29 cellular contexts compared by ENCODE assay signal in the genomic region with DNA sequence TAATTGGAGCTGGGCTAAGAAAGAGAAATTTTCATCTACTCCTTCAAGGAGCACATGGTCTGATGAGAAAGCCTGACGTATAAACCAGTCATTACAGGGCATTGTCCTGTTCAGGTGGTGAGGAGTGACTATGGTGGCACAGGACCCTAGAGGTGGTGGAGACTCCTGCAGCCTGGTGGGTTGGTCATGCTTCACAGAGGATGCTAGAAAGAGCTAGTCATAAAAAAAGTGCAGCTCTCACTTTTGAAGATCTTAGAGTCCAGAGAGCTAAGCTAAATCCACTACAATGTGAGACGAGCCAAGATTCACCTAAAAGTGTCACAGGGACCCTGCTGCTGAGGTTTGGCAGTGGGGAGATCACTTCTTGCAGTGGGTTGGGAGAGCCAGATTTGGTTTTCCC. TPM values are rescaled to one million over a fixed set of nuclear protein-coding genes. Genes with fewer than 3 reads are reported as not detected.
DNase-seq lines count a peak whose midpoint lies in the region; ATAC-seq and FAIRE-seq lines count a peak whose summit lies in the region.
"Had no signal": no experiment of that assay in that cellular context is flagged by ENCODE, and none has a peak within 500 bp of the region (broad histone marks: within the 10 kb centered on the region; RNA-seq: fewer than 3 reads in every experiment).

No MANE protein-coding gene starts in this region.

- H3K27ac Mint-ChIP-seq in activated T-cell treated with anti-CD3 and anti-CD28 coated beads, Interleukin-2, amount 50 U/mL, for 72 hours, result no peak overlapping the region
- H3K27ac Mint-ChIP-seq in CD4-positive, alpha-beta memory T cell, result peak overlapping the region in 6 of 7 donors; percentile 35 to 100 (median 86)
- H3K27ac Mint-ChIP-seq in T-cell (peak overlapping the region; percentile 53 to 99), memory B cell (peak overlapping the region; percentile 29)
- H3K27ac Mint-ChIP-seq: activated CD4-positive, alpha-beta T cell treated with anti-CD3 and anti-CD28 coated beads, Interleukin-2, amount 10 ng/mL, durations not matched to agents 24 days and 14 days; type B pancreatic cell had no signal

- intact Hi-C loops in CD4-positive, alpha-beta memory T cell (cut with micrococcal nuclease), result no loop called here

- H3K36me3 Mint-ChIP-seq in activated T-cell treated with anti-CD3 and anti-CD28 coated beads, Interleukin-2, amount 50 U/mL, for 72 hours (ENCODE audit: insufficient read depth in 2 of 2), result peaks cover 2% of the 10 kb centered on the region in 2 donors
- H3K36me3 Mint-ChIP-seq in activated T-cell treated with anti-CD3 and anti-CD28 coated beads, Interleukin-2, amount 50 U/mL, for 4 hours (ENCODE audit: insufficient read depth), result peaks cover 12% of the 10 kb centered on the region
- H3K36me3 Mint-ChIP-seq in CD4-positive, alpha-beta memory T cell, result peaks cover 26 to 37% of the 10 kb centered on the region in 2 donors
- H3K36me3 Mint-ChIP-seq in T-cell, result peaks cover 22% of the 10 kb centered on the region
- H3K36me3 Mint-ChIP-seq in memory B cell, result peaks cover 2% of the 10 kb centered on the region
- H3K36me3 Mint-ChIP-seq: natural killer cell, type B pancreatic cell had no signal

- H3K36me3 ChIP-seq in CD4-positive, alpha-beta memory T cell (ENCODE audit: insufficient read depth, low read length), result no peaks in the 10 kb centered on the region
- H3K36me3 ChIP-seq: BE2C, prostate gland, sigmoid colon had no signal

- H3K27me3 Mint-ChIP-seq in activated T-cell treated with anti-CD3 and anti-CD28 coated beads, Interleukin-2, amount 50 U/mL, for 72 hours (ENCODE audit: low read depth), result no peaks in the 10 kb centered on the region
- no peaks in the 10 kb centered on the region for H3K27me3 Mint-ChIP-seq in activated T-cell treated with anti-CD3 and anti-CD28 coated beads, Interleukin-2, amount 50 U/mL, for 4 hours (ENCODE audit: low read depth)
- H3K27me3 Mint-ChIP-seq in CD4-positive, alpha-beta memory T cell, result no peaks in the 10 kb centered on the region
- no peaks in the 10 kb centered on the region for H3K27me3 Mint-ChIP-seq in T-cell
- H3K27me3 Mint-ChIP-seq in memory B cell, result peaks cover 3% of the 10 kb centered on the region
- H3K27me3 Mint-ChIP-seq: activated CD4-positive, alpha-beta T cell treated with anti-CD3 and anti-CD28 coated beads, Interleukin-2, amount 10 ng/mL, durations not matched to agents 24 days and 14 days had no signal

- H3K9me3 ChIP-seq in CD4-positive, alpha-beta memory T cell (ENCODE audit: control insufficient read depth in 1 of 2, low read length in 2 of 2), result no peaks in the 10 kb centered on the region
- H3K9me3 ChIP-seq: BE2C, prostate gland, sigmoid colon had no signal

- H3K4me3 Mint-ChIP-seq in activated T-cell treated with anti-CD3 and anti-CD28 coated beads, Interleukin-2, amount 50 U/mL, for 72 hours, result no peak overlapping the region
- no peak overlapping the region for H3K4me3 Mint-ChIP-seq in activated T-cell treated with anti-CD3 and anti-CD28 coated beads, Interleukin-2, amount 50 U/mL, for 4 hours
- H3K4me3 Mint-ChIP-seq in CD4-positive, alpha-beta memory T cell, result peak overlapping the region in 5 of 8 donors; percentile 1 to 43 (median 25)
- H3K4me3 Mint-ChIP-seq in T-cell (no peak overlapping the region), memory B cell (no peak overlapping the region)
- H3K4me3 Mint-ChIP-seq: activated CD4-positive, alpha-beta T cell treated with anti-CD3 and anti-CD28 coated beads, Interleukin-2, amount 10 ng/mL, durations not matched to agents 24 days and 14 days; natural killer cell; type B pancreatic cell had no signal

- H3K4me1 ChIP-seq in CD4-positive, alpha-beta memory T cell (ENCODE audit: insufficient read depth, low read length), result peaks cover 97% of the 10 kb centered on the region
- H3K4me1 ChIP-seq: BE2C, prostate gland had no signal

- no peak overlapping the region for H3K4me3 ChIP-seq in CD4-positive, alpha-beta memory T cell (ENCODE audit: low read length in 2 of 2)
- H3K4me3 ChIP-seq: prostate gland, sigmoid colon had no signal

- H3K27ac ChIP-seq in CD4-positive, alpha-beta memory T cell (ENCODE audit: low read depth, low read length), result no peak overlapping the region
- H3K27ac ChIP-seq: prostate gland, sigmoid colon had no signal

- CTCF ChIA-PET in CD4-positive, alpha-beta memory T cell (lab: Charles Lee; ENCODE audit: partially characterized antibody), result interaction anchor here (1.9 to 9.4 kb wide), 2 partner anchors 31 to 53 kb away, joined by 10 to 85 read pairs; no protein-coding TSS in a partner anchor
- CTCF ChIA-PET in T-cell (lab: Charles Lee), result interaction anchor here in 1 of 2 donors (0.6 to 1.6 kb wide), 4 partner anchors 21 to 66 kb away, joined by 3 to 4 read pairs (median 3); no protein-coding TSS in a partner anchor

- FAIRE-seq in GM19239 (lab: Jason Lieb, UNC), result no peak
- FAIRE-seq: RCC 7860 had no signal

- no peaks in the 10 kb centered on the region for H3K27me3 ChIP-seq in CD4-positive, alpha-beta memory T cell (ENCODE audit: insufficient read depth, low read length)
- H3K27me3 ChIP-seq: BE2C, sigmoid colon had no signal

- H3K4me1 Mint-ChIP-seq in activated T-cell treated with anti-CD3 and anti-CD28 coated beads, Interleukin-2, amount 50 U/mL, for 72 hours (ENCODE audit: low read depth), result peaks cover 89% of the 10 kb centered on the region
- H3K4me1 Mint-ChIP-seq in activated T-cell treated with anti-CD3 and anti-CD28 coated beads, Interleukin-2, amount 50 U/mL, for 4 hours (ENCODE audit: low read depth), result peaks cover 93% of the 10 kb centered on the region
- H3K4me1 Mint-ChIP-seq in CD4-positive, alpha-beta memory T cell, result peaks cover 76 to 99% (median 89%) of the 10 kb centered on the region in 4 donors
- H3K4me1 Mint-ChIP-seq in T-cell, result peaks cover 85 to 96% (median 95%) of the 10 kb centered on the region in 3 donors
- peaks cover 23% of the 10 kb centered on the region for H3K4me1 Mint-ChIP-seq in memory B cell

- no peaks in the 10 kb centered on the region for H3K9me3 Mint-ChIP-seq in activated T-cell treated with anti-CD3 and anti-CD28 coated beads, Interleukin-2, amount 50 U/mL, for 72 hours
- no peaks in the 10 kb centered on the region for H3K9me3 Mint-ChIP-seq in activated T-cell treated with anti-CD3 and anti-CD28 coated beads, Interleukin-2, amount 50 U/mL, for 4 hours
- H3K9me3 Mint-ChIP-seq in CD4-positive, alpha-beta memory T cell, result peaks cover 0 to 3% (median 0%) of the 10 kb centered on the region in 8 donors
- no peaks in the 10 kb centered on the region for H3K9me3 Mint-ChIP-seq in T-cell
- H3K9me3 Mint-ChIP-seq in memory B cell, result no peaks in the 10 kb centered on the region
- H3K9me3 Mint-ChIP-seq: activated CD4-positive, alpha-beta T cell treated with anti-CD3 and anti-CD28 coated beads, Interleukin-2, amount 10 ng/mL, durations not matched to agents 24 days and 14 days; natural killer cell; type B pancreatic cell had no signal

- peak; percentile 17 to 37 for ATAC-seq in activated T-cell treated with anti-CD3 and anti-CD28 coated beads, Interleukin-2, amount 50 U/mL, for 72 hours (replicated peaks in 1 of 2)
- no peak for ATAC-seq in activated T-cell treated with anti-CD3 and anti-CD28 coated beads, Interleukin-2, amount 50 U/mL, for 4 hours
- no peak for ATAC-seq in T-cell (replicated peaks in 1 of 4)
- ATAC-seq in memory B cell (ENCODE audit: low read depth), result no peak
- ATAC-seq in GM19395 (IDR thresholded peaks at IDR 0.05; ENCODE audit: unreplicated experiment), result no peak
- ATAC-seq: HCT116, natural killer cell had no signal

- POLR2A ChIA-PET in CD4-positive, alpha-beta memory T cell (lab: Charles Lee; ENCODE audit: partially characterized antibody), result interaction anchor here (1.3 to 11.4 kb wide), 3 partner anchors 16 to 53 kb away, joined by 3 to 352 read pairs (median 307); a partner anchor contains a TSS
- POLR2A ChIA-PET in T-cell (lab: Charles Lee), result interaction anchor here (0.7 to 1.4 kb wide), 4 partner anchors 10 to 31 kb away, joined by 3 to 5 read pairs (median 4); a partner anchor contains a TSS

- no peak for DNase-seq in activated T-cell treated with anti-CD3 and anti-CD28 coated beads, Interleukin-2, amount 50 U/mL, for 72 hours
- DNase-seq in activated T-cell treated with anti-CD3 and anti-CD28 coated beads, Interleukin-2, amount 50 U/mL, for 4 hours, result no peak
- DNase-seq in CD4-positive, alpha-beta memory T cell, result no peak
- DNase-seq in T-cell (no peak), memory B cell (ENCODE audit: low spot score in 2 of 2) (no peak), GM19239 (ENCODE audit: insufficient read length, low spot score) (no peak), globus pallidus (ENCODE audit: low spot score) (no peak)
- DNase-seq: activated CD4-positive, alpha-beta T cell treated with anti-CD3 and anti-CD28 coated beads, Interleukin-2, amount 10 ng/mL, durations not matched to agents 24 days and 14 days; activated effector memory CD4-positive, alpha-beta T cell treated with Interleukin-2 at 50 U/mL for 16 hours; BE2C; Calu3; DMS79 treated with DMSO at 0.1 percent for 48 hours; foreskin melanocyte; GDM1; IMR-90; kidney glomerular epithelial cell; natural killer cell; NCI-H146; NCI-H2107; NCI-H345; SHP77 treated with DMSO at 0.1 percent for 48 hours; stimulated activated CD4-positive, alpha-beta T cell treated with anti-CD3 and anti-CD28 coated beads, Interleukin-4, amount 100 ng/mL, for 4 hours; T-helper 9 cell had no signal

RNA-seq across cellular contexts. Expression of a gene that starts 9.8 kb away (rescaled TPM):
- 1 to 10 TPM; 8.2 to 9.0 TPM for total RNA-seq in activated T-cell treated with anti-CD3 and anti-CD28 coated beads, Interleukin-2, amount 50 U/mL, for 72 hours
- 1 to 10 TPM; 1.8 to 2.5 (median 2.2) TPM for total RNA-seq in activated T-cell treated with anti-CD3 and anti-CD28 coated beads, Interleukin-2, amount 50 U/mL, for 4 hours
- 10 to 100 TPM; 46.8 to 49.0 TPM for total RNA-seq in CD4-positive, alpha-beta memory T cell
- 10 to 100 TPM in 1 of 2 donors, 1 to 10 TPM in 1; 7.8 to 12.1 TPM for polyA plus RNA-seq in CD4-positive, alpha-beta memory T cell
- total RNA-seq in T-cell, result 10 to 100 TPM; 23.1 to 48.0 (median 29.7) TPM
- total RNA-seq: Calu3, IMR-90 had no signal
- polyA plus RNA-seq: IMR-90 had no signal

Comparison
In these comparisons a context has a peak if more than half of its experiments do, and no peak if none do; other contexts are left out.
1. ATAC-seq: peak in activated T-cell treated with anti-CD3 and anti-CD28 coated beads, Interleukin-2, amount 50 U/mL, for 72 hours (2 of 2); none in activated T-cell treated with anti-CD3 and anti-CD28 coated beads, Interleukin-2, amount 50 U/mL, for 4 hours (0 of 2), T-cell (0 of 4), memory B cell (single experiment) and GM19395 (single experiment).
2. H3K4me3 Mint-ChIP-seq: peak in CD4-positive, alpha-beta memory T cell (5 of 8); none in activated T-cell treated with anti-CD3 and anti-CD28 coated beads, Interleukin-2, amount 50 U/mL, for 72 hours (0 of 2), activated T-cell treated with anti-CD3 and anti-CD28 coated beads, Interleukin-2, amount 50 U/mL, for 4 hours (single experiment), T-cell (0 of 3) and memory B cell (single experiment).